In the genomic region with DNA sequence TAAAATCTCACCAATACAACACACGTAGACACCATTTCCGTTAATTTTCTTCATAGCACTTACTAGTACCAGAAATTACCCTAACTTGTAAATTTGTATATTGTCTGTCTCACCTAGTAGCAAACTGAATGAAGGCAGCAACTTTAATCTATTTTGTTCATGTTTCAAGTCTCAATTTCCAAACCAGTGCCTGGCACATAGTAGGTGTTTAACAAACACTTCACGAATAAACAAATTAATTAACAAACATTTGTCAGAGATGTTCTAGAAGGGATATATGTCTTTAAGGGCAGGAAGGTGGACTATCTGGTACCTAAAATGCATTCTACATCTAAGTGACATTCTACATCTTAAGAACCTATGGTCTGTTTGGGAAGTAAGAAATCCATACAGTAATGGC, we compare ENCODE assay signal across 8 cellular contexts. TPM values are rescaled to one million over a fixed set of nuclear protein-coding genes. Genes with fewer than 3 reads are reported as not detected.
DNase-seq lines count a peak whose midpoint lies in the region; ATAC-seq, FAIRE-seq and TF ChIP-seq lines count a peak whose summit lies in the region.

No MANE protein-coding gene starts in this region.

- H4K5ac ChIP-seq in IMR-90 (ENCODE audit: low read depth, low read length), result no peak overlapping the region

- H2BK120ac ChIP-seq in IMR-90 (ENCODE audit: low read depth, low read length), result no peak overlapping the region

- intact Hi-C loops in A673 (cut with micrococcal nuclease; ENCODE audit: unreplicated experiment), result no loop called here
- intact Hi-C loops in IMR-90 (cut with micrococcal nuclease), result no loop called here

- H3K18ac ChIP-seq in IMR-90 (ENCODE audit: low read depth, low read length), result no peak overlapping the region

- H2AK9ac ChIP-seq in IMR-90 (replicated peaks; ENCODE audit: low read depth, low read length, poor library complexity), result no peak overlapping the region

- H2AFZ ChIP-seq in IMR-90 (replicated peaks; ENCODE audit: low read length, poor library complexity), result no peak overlapping the region

- no peak for FAIRE-seq in bronchial epithelial cell (lab: Jason Lieb, UNC)

- H2BK15ac ChIP-seq in IMR-90 (ENCODE audit: low read depth, low read length), result no peak overlapping the region

- no peak overlapping the region for H2AK5ac ChIP-seq in IMR-90 (ENCODE audit: low read depth, low read length)

- H3K79me1 ChIP-seq in IMR-90 (ENCODE audit: low read depth in 1 of 2, low read length in 2 of 2), result peaks cover 14 to 31% of the 10 kb centered on the region in 2 experiments

- peak overlapping the region; percentile 62 to 96; a peak in 3 of 4 replicates for H4K8ac ChIP-seq in IMR-90 (ENCODE audit: low read depth in 2 of 2, low read length in 2 of 2)

- no peak overlapping the region for H2BK5ac ChIP-seq in IMR-90 (ENCODE audit: low read depth, low read length, poor library complexity, severe bottlenecking)

- POLR2A ChIA-PET in A673 (lab: Charles Lee; ENCODE audit: low non-redundant PET), result no interaction called here
- POLR2A ChIA-PET in IMR-90 (lab: Charles Lee; ENCODE audit: unreplicated experiment), result interaction anchor here (0.5 kb wide), 1 partner anchor 259 kb away, joined by 9 read pairs; no protein-coding TSS in a partner anchor

- peak overlapping the region; percentile 77 for H3K4me3 ChIP-seq in A673 (ENCODE audit: low read depth, low read length, poor library complexity, severe bottlenecking)
- peak overlapping the region; percentile 83; the same call in 1 of the 2 replicates for H3K4me3 ChIP-seq in IMR-90 (ENCODE audit: insufficient read depth, low read depth, low read length)
- H3K4me3 ChIP-seq in bronchial epithelial cell (ENCODE audit: low read depth, low read length), result peak overlapping the region; percentile 74
- peak overlapping the region; percentile 93 to 98 for H3K4me3 ChIP-seq in muscle layer of colon (ENCODE audit: low read depth in 1 of 2, low read length in 2 of 2)

- H3K4ac ChIP-seq in IMR-90 (ENCODE audit: low read depth, low read length), result no peak overlapping the region

- H3K36me3 ChIP-seq in A673 (ENCODE audit: insufficient read depth, low read length, poor library complexity, severe bottlenecking) (peaks cover 21% of the 10 kb centered on the region), IMR-90 (ENCODE audit: control insufficient read depth, insufficient read depth, low read length) (peaks cover 5% of the 10 kb centered on the region; the same call in 1 of the 2 replicates), bronchial epithelial cell (ENCODE audit: control insufficient read depth, insufficient read depth, low read length) (no peaks in the 10 kb centered on the region), muscle layer of colon (ENCODE audit: insufficient read depth, low read length) (no peaks in the 10 kb centered on the region)

- H4K20me1 ChIP-seq in IMR-90 (ENCODE audit: insufficient read depth, low read length), result no peaks in the 10 kb centered on the region

- H3K4me2 ChIP-seq in IMR-90 (ENCODE audit: low read depth, low read length), result peak overlapping the region; percentile 95

- H3K14ac ChIP-seq in IMR-90 (replicated peaks; ENCODE audit: low read depth, low read length), result no peak overlapping the region

- H2BK20ac ChIP-seq in IMR-90 (ENCODE audit: low read depth, low read length), result no peak overlapping the region

- H3K9ac ChIP-seq in IMR-90 (ENCODE audit: low read depth, low read length) (peak overlapping the region; percentile 84; the same call in 1 of the 2 replicates), muscle layer of colon (ENCODE audit: low read length) (peak overlapping the region; percentile 99)

- no peak for TF ChIP-seq CTCF in A673 (conservative IDR thresholded peaks at IDR 0.05; ENCODE audit: low read depth, low read length)
- no peak for TF ChIP-seq CTCF in IMR-90 (conservative IDR thresholded peaks at IDR 0.05; ENCODE audit: low read depth, low read length)
- TF ChIP-seq CTCF in bronchial epithelial cell (IDR thresholded peaks at IDR 0.05; ENCODE audit: insufficient read depth, low read length, severe bottlenecking), result no peak

- 100% methylated on average over 2 of the region's 3 CpGs; no CpG with 5 or more reads in 1 of the 2 experiments for WGBS in IMR-90 (ENCODE audit: extremely low coverage in 2 of 2, insufficient read length in 1 of 2), 2 experiments

- no peak for TF ChIP-seq RAD21 in IMR-90 (IDR thresholded peaks at IDR 0.05; ENCODE audit: low read length)

- ATAC-seq in IMR-90 (ENCODE audit: low read depth), result no peak

- DNase-seq in A673 (ENCODE audit: low spot score) (no peak), IMR-90 (no peak), bronchial epithelial cell (ENCODE audit: low read depth) (no peak), Ammon's horn (ENCODE audit: low spot score) (no peak), dedifferentiated amniotic fluid mesenchymal stem cell (ENCODE audit: extremely low spot score) (no peak), EL (no peak)
- no peak for DNase-seq in stimulated activated CD4-positive, alpha-beta T cell treated with anti-CD3 and anti-CD28 coated beads, Interleukin-4, amount 100 ng/mL, for 4 hours

- dilution Hi-C loops in IMR-90 (cut with HindIII; ENCODE audit: low sequenced_read_pairs, unreplicated experiment), result no loop called here

- H3K4me1 ChIP-seq in A673 (ENCODE audit: insufficient read depth, low read length, poor library complexity, severe bottlenecking) (peaks cover 7% of the 10 kb centered on the region), IMR-90 (ENCODE audit: control insufficient read depth, insufficient read depth, low read length) (no peaks in the 10 kb centered on the region), muscle layer of colon (ENCODE audit: insufficient read depth, low read length) (peaks cover 13% of the 10 kb centered on the region)

- H3K23ac ChIP-seq in IMR-90 (ENCODE audit: low read depth, low read length), result no peak overlapping the region

- BruUV-seq in A673 (replicated peaks; lab: Mats Ljungman, UMichigan) (TSS peak; percentile 65), IMR-90 (replicated peaks; lab: Mats Ljungman, UMichigan) (no TSS peak)

- in situ Hi-C loops in IMR-90 (cut with MboI; ENCODE audit: low sequenced_read_pairs), result no loop called here

- CTCF ChIA-PET in A673 (lab: Charles Lee) (no interaction called here), IMR-90 (lab: Yijun Ruan, JAX) (no interaction called here)

- H3K27me3 ChIP-seq in A673 (replicated peaks; ENCODE audit: insufficient read depth, low read depth, low read length, poor library complexity) (no peaks in the 10 kb centered on the region), IMR-90 (ENCODE audit: control insufficient read depth, insufficient read depth, low read length) (no peaks in the 10 kb centered on the region), bronchial epithelial cell (ENCODE audit: control insufficient read depth, insufficient read depth, low read length) (no peaks in the 10 kb centered on the region), muscle layer of colon (ENCODE audit: control insufficient read depth in 1 of 2, insufficient read depth in 2 of 2, low read length in 2 of 2) (no peaks in the 10 kb centered on the region)

- peaks cover 3% of the 10 kb centered on the region; the same call in 1 of the 2 replicates for H3K9me1 ChIP-seq in IMR-90 (ENCODE audit: insufficient read depth, low read length)

- H3K27ac ChIP-seq in A673 (ENCODE audit: low read depth, low read length, poor library complexity, severe bottlenecking) (peak overlapping the region; percentile 94), IMR-90 (ENCODE audit: insufficient read depth, low read length) (no peak overlapping the region), muscle layer of colon (ENCODE audit: low read depth, low read length) (no peak overlapping the region)

- no peaks in the 10 kb centered on the region for H3K9me3 ChIP-seq in A673 (ENCODE audit: low read depth, low read length, poor library complexity, severe bottlenecking)
- no peaks in the 10 kb centered on the region for H3K9me3 ChIP-seq in IMR-90 (ENCODE audit: control insufficient read depth, insufficient read depth, low read length)
- H3K9me3 ChIP-seq in muscle layer of colon (ENCODE audit: low read length), result no peaks in the 10 kb centered on the region

- no peak overlapping the region for H4K91ac ChIP-seq in IMR-90 (ENCODE audit: insufficient read depth, low read depth, low read length)

- no peak for TF ChIP-seq POLR2A in IMR-90 (IDR thresholded peaks at IDR 0.05; ENCODE audit: low read depth, low read length)

- H3K56ac ChIP-seq in IMR-90 (ENCODE audit: extremely low read depth, insufficient read depth, low read length), result no peak overlapping the region

TF ChIP-seq in IMR-90, 13 proteins besides CTCF, POLR2A, EP300 and RAD21:
- TF ChIP-seq FOS (IDR thresholded peaks at IDR 0.05; ENCODE audit: low read depth, low read length) (no peak), RCOR1 (IDR thresholded peaks at IDR 0.05; ENCODE audit: insufficient replicate concordance, low read length) (no peak)

RNA-seq across cellular contexts. Expression of a gene that starts 1.0 kb away (rescaled TPM):
- total RNA-seq in A673 (2021), result 35.1 and 39.7 TPM in 2 replicates
- total RNA-seq in IMR-90 (2012; rRNA removed), result 21.3 and 22.8 TPM in 2 replicates
- polyA plus RNA-seq in IMR-90 (2012; rRNA removed), result 10.5 and 13.5 TPM in 2 replicates
- polyA plus RNA-seq in IMR-90 (2012; cell fraction: cytosol; rRNA removed), result 4.3 and 6.3 TPM in 2 replicates
- 9.6 and 26.5 TPM in 2 replicates for polyA plus RNA-seq in IMR-90 (2012; cell fraction: nucleus; rRNA removed; ENCODE audit: low replicate concordance)
- 22.1 and 25.8 TPM in 2 replicates for total RNA-seq in bronchial epithelial cell

RNA-seq across cellular contexts. Expression of a gene that starts 42.2 kb away (rescaled TPM):
- total RNA-seq in A673 (2021) (2.2 and 4.7 TPM in 2 replicates), IMR-90 (2012; rRNA removed) (1.7 and 2.0 TPM in 2 replicates), bronchial epithelial cell (1.8 and 4.5 TPM in 2 replicates)
- 2.6 and 3.3 TPM in 2 replicates for polyA plus RNA-seq in IMR-90 (2012; rRNA removed)
- polyA plus RNA-seq in IMR-90 (2012; cell fraction: cytosol; rRNA removed), result 0.26 and 0.27 TPM in 2 replicates
- 3.3 and 38.6 TPM in 2 replicates for polyA plus RNA-seq in IMR-90 (2012; cell fraction: nucleus; rRNA removed; ENCODE audit: low replicate concordance)
